In the genomic region with DNA sequence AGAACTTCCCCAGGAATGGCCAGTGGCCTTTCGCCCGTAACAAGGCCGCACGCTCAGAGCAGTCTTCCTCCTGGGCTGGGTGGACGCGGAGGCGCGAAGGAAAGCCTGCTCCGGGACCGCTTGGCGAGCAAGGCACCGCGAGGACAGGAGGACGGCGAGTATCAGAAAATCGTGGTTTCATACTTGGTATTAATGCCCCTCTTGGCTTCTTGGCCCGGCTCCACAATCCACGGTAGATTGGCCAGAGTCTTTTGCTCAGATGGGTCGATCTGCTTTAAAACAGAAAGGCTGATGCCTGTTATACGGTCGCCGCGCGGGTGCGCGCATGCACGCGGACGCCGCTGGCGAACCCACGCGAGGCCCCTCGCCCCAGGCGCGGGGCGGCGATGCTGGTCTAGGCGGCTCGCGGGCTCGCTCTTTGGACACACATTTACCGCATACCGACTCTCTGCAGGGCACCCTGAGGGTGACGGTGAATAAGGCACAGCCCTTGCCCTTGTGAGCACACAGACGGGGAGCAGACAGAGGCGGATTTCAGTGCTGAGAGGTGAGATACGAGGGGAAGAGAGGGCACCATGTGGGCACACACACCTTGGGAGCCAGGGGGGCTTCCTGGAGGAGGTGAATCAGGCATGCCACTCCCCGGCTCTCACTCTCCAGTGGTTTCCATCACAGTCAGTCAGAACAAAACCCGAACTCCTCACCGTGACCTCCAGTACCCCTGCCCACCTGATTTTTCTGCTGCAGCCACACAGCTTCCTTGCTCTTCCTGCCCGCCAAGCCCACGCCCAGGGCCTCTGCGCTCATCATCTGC, we compare ENCODE assay signal across 9 cellular contexts.
DNase-seq lines count a peak whose midpoint lies in the region; ATAC-seq and TF ChIP-seq lines count a peak whose summit lies in the region.
"Had no signal": no experiment of that assay in that cellular context is flagged by ENCODE, and none has a peak within 500 bp of the region (broad histone marks: within the 10 kb centered on the region; RNA-seq: fewer than 3 reads in every experiment).

No MANE protein-coding gene starts in this region.

- BruUV-seq in MCF 10A (replicated peaks; lab: Mats Ljungman, UMichigan): no TSS peak

- no peak overlapping the region for H3K27ac Mint-ChIP-seq in MCF 10A (ENCODE audit: low read depth, unreplicated experiment)

- no peaks in the 10 kb centered on the region for H3K36me3 Mint-ChIP-seq in MCF 10A (ENCODE audit: insufficient read depth, unreplicated experiment)

- H3K36me3 ChIP-seq in breast epithelium (no peaks in the 10 kb centered on the region), SJSA1 (no peaks in the 10 kb centered on the region), mucosa of descending colon (ENCODE audit: low read depth) (no peaks in the 10 kb centered on the region), upper lobe of left lung (no peaks in the 10 kb centered on the region)

- TF ChIP-seq CTCF in breast epithelium (IDR thresholded peaks at IDR 0.05): no peak
- TF ChIP-seq CTCF in MCF 10A (IDR thresholded peaks at IDR 0.05; ENCODE audit: unreplicated experiment): no peak
- TF ChIP-seq CTCF in dorsolateral prefrontal cortex (IDR thresholded peaks at IDR 0.05 in 54 of 56, conservative IDR thresholded peaks at IDR 0.05 in 2 of 56; ENCODE audit: low read depth in 1 of 56, partially characterized antibody in 56 of 56): peak in 2 of 56 donors; percentile 13 to 22
- no peak for TF ChIP-seq CTCF in mucosa of descending colon (IDR thresholded peaks at IDR 0.05)
- no peak for TF ChIP-seq CTCF in upper lobe of left lung (IDR thresholded peaks at IDR 0.05)

- 12 to 31% methylated on average over 13 to 42 of the region's 54 CpGs for WGBS in upper lobe of left lung, 2 donors

- CTCF ChIA-PET in MCF 10A (lab: Yijun Ruan, JAX): no interaction called here

- H3K4me3 ChIP-seq in breast epithelium (peak overlapping the region; percentile 52 to 68 (median 55)), SJSA1 (peak overlapping the region; percentile 33), dorsolateral prefrontal cortex (peak overlapping the region; percentile 14 to 67 (median 49)), mucosa of descending colon (no peak overlapping the region), upper lobe of left lung (peak overlapping the region in 3 of 4 donors; percentile 28 to 52 (median 39))

- H3K27me3 Mint-ChIP-seq in MCF 10A (ENCODE audit: insufficient read depth, unreplicated experiment): no peaks in the 10 kb centered on the region

- no peak overlapping the region for H3K4me3 Mint-ChIP-seq in MCF 10A (ENCODE audit: unreplicated experiment)

- TF ChIP-seq EP300 in upper lobe of left lung (IDR thresholded peaks at IDR 0.05): no peak

- TF ChIP-seq POLR2A in breast epithelium (IDR thresholded peaks at IDR 0.05): no peak
- TF ChIP-seq POLR2A in upper lobe of left lung (IDR thresholded peaks at IDR 0.05): no peak

- POLR2A ChIA-PET in MCF 10A (lab: Yijun Ruan, JAX): no interaction called here

- DNase-seq in breast epithelium (ENCODE audit: low spot score in 2 of 2): no peak
- no peak for DNase-seq in MCF 10A (ENCODE audit: unreplicated experiment)
- no peak for DNase-seq in SJSA1 (ENCODE audit: low read depth in 1 of 2, low spot score in 2 of 2)
- DNase-seq in dorsolateral prefrontal cortex: peak in 2 of 10 donors; percentile 32 to 56
- no peak for DNase-seq in mucosa of descending colon
- peak in 1 of 2 donors; percentile 87 for DNase-seq in upper lobe of left lung
- DNase-seq in H4 (ENCODE audit: low spot score): no peak
- DNase-seq: DND-41 had no signal

- H3K9me3 ChIP-seq in breast epithelium: no peaks in the 10 kb centered on the region
- no peaks in the 10 kb centered on the region for H3K9me3 ChIP-seq in SJSA1 (replicated peaks)
- no peaks in the 10 kb centered on the region for H3K9me3 ChIP-seq in mucosa of descending colon
- no peaks in the 10 kb centered on the region for H3K9me3 ChIP-seq in upper lobe of left lung

- H3K27ac ChIP-seq in breast epithelium (no peak overlapping the region), SJSA1 (no peak overlapping the region), dorsolateral prefrontal cortex (peak overlapping the region; percentile 19 to 93 (median 80)), upper lobe of left lung (no peak overlapping the region)

- ATAC-seq in mucosa of descending colon (peak; percentile 29), upper lobe of left lung (ENCODE audit: low FRiP score in 2 of 2) (peak in 1 of 2 donors; percentile 77), GM19324 (IDR thresholded peaks at IDR 0.05; ENCODE audit: low FRiP score, unreplicated experiment) (no peak)

- no peaks in the 10 kb centered on the region for H3K9me3 Mint-ChIP-seq in MCF 10A (ENCODE audit: unreplicated experiment)

- no peaks in the 10 kb centered on the region for H3K27me3 ChIP-seq in breast epithelium
- no peaks in the 10 kb centered on the region; the same call in none of the 2 replicates for H3K27me3 ChIP-seq in SJSA1 (replicated peaks)
- H3K27me3 ChIP-seq in dorsolateral prefrontal cortex: no peaks in the 10 kb centered on the region
- peaks cover 0 to 7% (median 3%) of the 10 kb centered on the region in 4 donors for H3K27me3 ChIP-seq in upper lobe of left lung

- H3K4me1 ChIP-seq in breast epithelium (no peaks in the 10 kb centered on the region), SJSA1 (replicated peaks) (peaks cover 21% of the 10 kb centered on the region), mucosa of descending colon (ENCODE audit: low read depth) (no peaks in the 10 kb centered on the region), upper lobe of left lung (peaks cover 4 to 10% (median 5%) of the 10 kb centered on the region in 4 donors)

- intact Hi-C loops in breast epithelium (cut with DNase I; ENCODE audit: low total_unique reads) (no loop called here), MCF 10A (cut with micrococcal nuclease) (no loop called here), dorsolateral prefrontal cortex (cut with DNase I) (loop anchor here (5.0 to 10.0 kb wide), 2 partner anchors 152 to 189 kb away; no protein-coding TSS in a partner anchor), mucosa of descending colon (cut with DNase I, micrococcal nuclease) (no loop called here)

- H3K4me1 Mint-ChIP-seq in MCF 10A (ENCODE audit: insufficient read depth, unreplicated experiment): no peaks in the 10 kb centered on the region

Comparison
In these comparisons a context has a peak if more than half of its experiments do, and no peak if none do; other contexts are left out.
1. H3K27ac ChIP-seq: peak in dorsolateral prefrontal cortex (59 of 59); none in breast epithelium (0 of 2), SJSA1 (single experiment) and upper lobe of left lung (0 of 4).
2. intact Hi-C loops: an anchor here in dorsolateral prefrontal cortex (5.0 to 10.0 kb wide); none called in breast epithelium, MCF 10A and mucosa of descending colon.